In the genomic region with DNA sequence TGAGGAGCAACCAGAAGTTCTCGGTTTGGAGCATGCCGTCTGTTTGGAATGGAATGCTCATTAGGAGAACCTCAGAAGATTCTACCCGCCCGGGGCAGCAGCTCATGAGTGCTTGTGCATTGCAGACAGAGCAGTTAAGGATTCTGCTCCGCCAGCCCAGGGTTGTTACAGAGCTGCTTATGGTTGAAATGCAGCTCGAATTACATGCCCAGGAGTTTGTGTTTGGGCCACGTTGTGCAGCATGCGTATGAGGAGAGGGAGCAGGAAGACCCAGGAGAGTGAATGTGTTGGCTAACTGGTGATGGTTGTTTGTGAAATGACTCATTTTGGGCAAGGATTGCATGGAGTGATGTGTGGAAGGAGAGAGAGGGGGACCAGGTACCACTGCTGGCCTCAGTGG, we compare ENCODE assay signal across 18 cellular contexts. TPM values are rescaled to one million over a fixed set of nuclear protein-coding genes. Genes with fewer than 3 reads are reported as not detected.
DNase-seq lines count a peak whose midpoint lies in the region; ATAC-seq, FAIRE-seq and TF ChIP-seq lines count a peak whose summit lies in the region.
"Had no signal": no experiment of that assay in that cellular context is flagged by ENCODE, and none has a peak within 500 bp of the region (broad histone marks: within the 10 kb centered on the region; RNA-seq: fewer than 3 reads in every experiment).

No MANE protein-coding gene starts in this region.

- no peak overlapping the region for H3K27ac ChIP-seq in HEK293 (ENCODE audit: extremely low read depth, low read depth, low read length)
- H3K27ac ChIP-seq: BLaER1 treated with 17β-estradiol and CSF1 and Interleukin-3, amounts not matched to agents 10 nM and 100 nM; GM23248; HL-60 had no signal

- H3K4me1 Mint-ChIP-seq in activated CD4-positive, alpha-beta memory T cell treated with anti-CD3 and anti-CD28 coated beads for 36 hours (ENCODE audit: low read depth), result no peaks in the 10 kb centered on the region
- no peaks in the 10 kb centered on the region for H3K4me1 Mint-ChIP-seq in stimulated activated effector memory CD8-positive, alpha-beta T cell treated with anti-CD3 and anti-CD28 coated beads, Interleukin-12 subunit alpha, Interleukin-12 subunit beta, amount 100 ng/mL, for 72 hours
- H3K4me1 Mint-ChIP-seq: CD4-positive, CD25-positive, alpha-beta regulatory T cell had no signal

- H3K9me3 Mint-ChIP-seq in activated CD4-positive, alpha-beta memory T cell treated with anti-CD3 and anti-CD28 coated beads for 36 hours, result no peaks in the 10 kb centered on the region
- no peaks in the 10 kb centered on the region for H3K9me3 Mint-ChIP-seq in stimulated activated effector memory CD8-positive, alpha-beta T cell treated with anti-CD3 and anti-CD28 coated beads, Interleukin-12 subunit alpha, Interleukin-12 subunit beta, amount 100 ng/mL, for 72 hours
- H3K9me3 Mint-ChIP-seq: H9 had no signal

- CTCF ChIA-PET in HEK293 (lab: Yijun Ruan, JAX), result no interaction called here
- CTCF ChIA-PET in activated CD4-positive, alpha-beta memory T cell treated with anti-CD3 and anti-CD28 coated beads for 36 hours (lab: Charles Lee), result no interaction called here

- peaks cover 3% of the 10 kb centered on the region for H3K27me3 ChIP-seq in bronchial epithelial cell (ENCODE audit: control insufficient read depth, insufficient read depth, low read length)
- H3K27me3 ChIP-seq: BLaER1 treated with 17β-estradiol and CSF1 and Interleukin-3, amounts not matched to agents 10 nM and 100 nM had no signal

- ATAC-seq in HG02885 (IDR thresholded peaks at IDR 0.05; ENCODE audit: poor library complexity, unreplicated experiment), result no peak
- no peak for ATAC-seq in stimulated activated effector memory CD8-positive, alpha-beta T cell treated with anti-CD3 and anti-CD28 coated beads, Interleukin-12 subunit alpha, Interleukin-12 subunit beta, amount 100 ng/mL, for 72 hours

- TF ChIP-seq CTCF in HEK293 (tag by site-specific recombination; IDR thresholded peaks at IDR 0.05), result no peak
- no peak for TF ChIP-seq CTCF in bronchial epithelial cell (IDR thresholded peaks at IDR 0.05; ENCODE audit: insufficient read depth, low read length, severe bottlenecking)

- no peaks in the 10 kb centered on the region for H3K36me3 Mint-ChIP-seq in activated CD4-positive, alpha-beta memory T cell treated with anti-CD3 and anti-CD28 coated beads for 36 hours
- no peaks in the 10 kb centered on the region for H3K36me3 Mint-ChIP-seq in stimulated activated effector memory CD8-positive, alpha-beta T cell treated with anti-CD3 and anti-CD28 coated beads, Interleukin-12 subunit alpha, Interleukin-12 subunit beta, amount 100 ng/mL, for 72 hours
- H3K36me3 Mint-ChIP-seq: CD4-positive, CD25-positive, alpha-beta regulatory T cell had no signal

- H3K36me3 ChIP-seq in HEK293 (ENCODE audit: control insufficient read depth in 2 of 2, insufficient read depth in 1 of 2, low read length in 2 of 2) (no peaks in the 10 kb centered on the region), bronchial epithelial cell (ENCODE audit: control insufficient read depth, insufficient read depth, low read length) (no peaks in the 10 kb centered on the region)
- H3K36me3 ChIP-seq: BLaER1 treated with 17β-estradiol and CSF1 and Interleukin-3, amounts not matched to agents 10 nM and 100 nM had no signal

- no peak for FAIRE-seq in bronchial epithelial cell (lab: Jason Lieb, UNC)
- FAIRE-seq: G401.6, GM12891 had no signal

- peaks cover 13% of the 10 kb centered on the region for H3K27me3 Mint-ChIP-seq in activated CD4-positive, alpha-beta memory T cell treated with anti-CD3 and anti-CD28 coated beads for 36 hours

- intact Hi-C loops in activated CD4-positive, alpha-beta memory T cell treated with anti-CD3 and anti-CD28 coated beads for 36 hours (cut with micrococcal nuclease), result no loop called here

- H3K4me1 ChIP-seq in HEK293 (ENCODE audit: control insufficient read depth, insufficient read depth, low read length), result peaks cover 15% of the 10 kb centered on the region

- no peak overlapping the region for H3K4me3 Mint-ChIP-seq in activated CD4-positive, alpha-beta memory T cell treated with anti-CD3 and anti-CD28 coated beads for 36 hours
- H3K4me3 Mint-ChIP-seq in stimulated activated effector memory CD8-positive, alpha-beta T cell treated with anti-CD3 and anti-CD28 coated beads, Interleukin-12 subunit alpha, Interleukin-12 subunit beta, amount 100 ng/mL, for 72 hours, result no peak overlapping the region
- H3K4me3 Mint-ChIP-seq: CD4-positive, CD25-positive, alpha-beta regulatory T cell; H9 had no signal

- POLR2A ChIA-PET in HEK293 (lab: Yijun Ruan, JAX), result no interaction called here
- POLR2A ChIA-PET in activated CD4-positive, alpha-beta memory T cell treated with anti-CD3 and anti-CD28 coated beads for 36 hours (lab: Charles Lee), result no interaction called here

- H3K9me3 ChIP-seq in HEK293 (ENCODE audit: control insufficient read depth, insufficient read depth, low read depth, low read length), result no peaks in the 10 kb centered on the region
- H3K9me3 ChIP-seq: BLaER1 treated with 17β-estradiol and CSF1 and Interleukin-3, amounts not matched to agents 10 nM and 100 nM had no signal

- H3K4me3 ChIP-seq in HEK293 (ENCODE audit: low read depth, low read length) (no peak overlapping the region), bronchial epithelial cell (ENCODE audit: low read depth, low read length) (no peak overlapping the region)
- H3K4me3 ChIP-seq: BLaER1 treated with 17β-estradiol and CSF1 and Interleukin-3, amounts not matched to agents 10 nM and 100 nM; GM23248 had no signal

- H3K27ac Mint-ChIP-seq in activated CD4-positive, alpha-beta memory T cell treated with anti-CD3 and anti-CD28 coated beads for 36 hours, result no peak overlapping the region
- no peak overlapping the region for H3K27ac Mint-ChIP-seq in stimulated activated effector memory CD8-positive, alpha-beta T cell treated with anti-CD3 and anti-CD28 coated beads, Interleukin-12 subunit alpha, Interleukin-12 subunit beta, amount 100 ng/mL, for 72 hours
- H3K27ac Mint-ChIP-seq: CD4-positive, CD25-positive, alpha-beta regulatory T cell; H9 had no signal

- peak; percentile 64 for DNase-seq in Daoy (ENCODE audit: low read depth)
- peak; percentile 30 for DNase-seq in bronchial epithelial cell (ENCODE audit: low read depth)
- peak; percentile 83 for DNase-seq in islet precursor cell
- DNase-seq in SK-N-DZ (ENCODE audit: low spot score), result no peak
- no peak for DNase-seq in activated CD4-positive, alpha-beta memory T cell treated with anti-CD3 and anti-CD28 coated beads for 36 hours
- no peak for DNase-seq in stimulated activated effector memory CD8-positive, alpha-beta T cell treated with anti-CD3 and anti-CD28 coated beads, Interleukin-12 subunit alpha, Interleukin-12 subunit beta, amount 100 ng/mL, for 72 hours (ENCODE audit: low spot score in 2 of 2)
- DNase-seq: ACHN; CD4-positive, CD25-positive, alpha-beta regulatory T cell; DMS53; GM23248; H9 had no signal

TF ChIP-seq in HEK293, 187 proteins besides CTCF, POLR2A, EP300 and RAD21 (continues in another document):
- TF ChIP-seq TRIM28 (IDR thresholded peaks at IDR 0.05; ENCODE audit: borderline replicate concordance, low read length) (peak; percentile 43; the same call in 1 of the 2 replicates), ZNF600 (tag by site-specific recombination; IDR thresholded peaks at IDR 0.05) (peak; percentile 99), ZBTB20 (tag by site-specific recombination; IDR thresholded peaks at IDR 0.05) (peak; percentile 73), ZNF10 (tag by site-specific recombination; IDR thresholded peaks at IDR 0.05) (peak; percentile 48; the same call in 1 of the 2 replicates), ELK4 (IDR thresholded peaks at IDR 0.05; ENCODE audit: borderline replicate concordance, low read depth, low read length) (no peak)
- TF ChIP-seq, protein P1, sequence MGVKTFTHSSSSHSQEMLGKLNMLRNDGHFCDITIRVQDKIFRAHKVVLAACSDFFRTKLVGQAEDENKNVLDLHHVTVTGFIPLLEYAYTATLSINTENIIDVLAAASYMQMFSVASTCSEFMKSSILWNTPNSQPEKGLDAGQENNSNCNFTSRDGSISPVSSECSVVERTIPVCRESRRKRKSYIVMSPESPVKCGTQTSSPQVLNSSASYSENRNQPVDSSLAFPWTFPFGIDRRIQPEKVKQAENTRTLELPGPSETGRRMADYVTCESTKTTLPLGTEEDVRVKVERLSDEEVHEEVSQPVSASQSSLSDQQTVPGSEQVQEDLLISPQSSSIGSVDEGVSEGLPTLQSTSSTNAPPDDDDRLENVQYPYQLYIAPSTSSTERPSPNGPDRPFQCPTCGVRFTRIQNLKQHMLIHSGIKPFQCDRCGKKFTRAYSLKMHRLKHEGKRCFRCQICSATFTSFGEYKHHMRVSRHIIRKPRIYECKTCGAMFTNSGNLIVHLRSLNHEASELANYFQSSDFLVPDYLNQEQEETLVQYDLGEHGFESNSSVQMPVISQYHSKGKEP (tag by site-specific recombination; IDR thresholded peaks at IDR 0.05), result peak; percentile 47

RNA-seq across cellular contexts. Expression of gene FGD5, which starts 9.0 kb away (rescaled TPM):
- 6.1 and 7.0 TPM in 2 replicates for total RNA-seq in Daoy (2014; rRNA removed; shearing (Covaris generic))
- not detected in 2 replicates for total RNA-seq in bronchial epithelial cell
- not detected in 2 replicates for polyA plus RNA-seq in SK-N-DZ (2014; cell fraction: cytosol; rRNA removed)
- not detected in 2 replicates for polyA plus RNA-seq in SK-N-DZ (2014; cell fraction: nucleus; rRNA removed)
- under 1 TPM in 1 of 2 experiments, not detected in 1; 0.12 TPM for total RNA-seq in activated CD4-positive, alpha-beta memory T cell treated with anti-CD3 and anti-CD28 coated beads for 36 hours
- total RNA-seq: A172, GM23248 had no signal
- polyA plus RNA-seq: GM23248 had no signal

Comparison
In these comparisons a context has a peak if more than half of its experiments do, and no peak if none do; other contexts are left out.
1. DNase-seq: peak in Daoy (single experiment), bronchial epithelial cell (single experiment) and islet precursor cell (single experiment); none in SK-N-DZ (single experiment), activated CD4-positive, alpha-beta memory T cell treated with anti-CD3 and anti-CD28 coated beads for 36 hours (single experiment) and stimulated activated effector memory CD8-positive, alpha-beta T cell treated with anti-CD3 and anti-CD28 coated beads, Interleukin-12 subunit alpha, Interleukin-12 subunit beta, amount 100 ng/mL, for 72 hours (0 of 2).